ENCODE assay signal across 1 cellular context in the genomic region with DNA sequence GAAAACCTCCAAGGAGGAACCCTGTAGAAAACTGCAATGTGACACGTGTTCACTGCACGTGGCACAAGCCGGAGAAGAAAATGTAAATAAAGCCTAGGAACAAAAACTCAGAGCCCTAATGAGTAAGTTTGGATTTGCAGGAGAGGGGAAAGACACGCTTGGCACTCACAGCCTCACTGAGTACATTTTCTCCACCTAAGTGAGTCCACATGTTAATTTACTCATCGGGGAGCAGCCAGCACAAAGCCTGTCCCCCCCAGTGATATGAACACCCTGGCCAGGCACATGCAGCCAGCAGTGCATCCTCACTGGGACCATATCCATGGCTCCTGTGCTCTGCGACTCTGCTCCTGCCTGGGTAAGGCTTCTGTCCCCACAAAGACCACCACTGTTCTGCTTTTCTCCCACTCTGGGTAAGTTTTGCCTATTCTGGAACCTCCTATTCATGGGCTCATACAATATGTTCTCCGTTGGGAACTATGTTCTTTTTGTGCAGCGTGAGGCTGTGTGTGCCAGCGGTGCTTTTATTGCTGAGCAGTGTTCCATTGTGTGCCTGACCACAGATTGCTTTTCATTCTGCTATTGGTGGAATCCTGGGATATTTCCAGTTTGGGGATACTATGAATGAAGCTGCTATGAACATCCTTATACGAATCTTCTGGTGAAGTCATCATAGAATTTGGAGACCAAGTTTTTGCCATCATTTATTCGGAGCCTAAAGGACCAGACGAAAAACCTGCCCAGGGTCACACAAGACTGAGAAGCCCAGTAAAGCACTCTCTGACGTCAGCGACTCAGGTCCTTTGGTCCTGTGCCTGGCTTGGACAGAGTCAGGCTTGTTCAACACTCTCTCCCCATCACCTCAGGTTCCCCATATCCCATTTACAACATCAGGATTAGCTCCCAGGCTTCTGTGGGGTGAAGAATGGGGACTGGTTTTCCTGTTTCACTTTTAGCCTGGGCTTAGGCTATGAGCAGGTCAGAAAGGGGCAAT.
A peak's percentile ranks its signal among the peaks of the same experiment; 100 is the strongest.
TF ChIP-seq lines count a peak whose summit lies in the region.

No MANE protein-coding gene starts in this region.

TF ChIP-seq in IMR-90, 13 proteins besides CTCF, POLR2A, EP300 and RAD21:
- TF ChIP-seq RFX5 (IDR thresholded peaks at IDR 0.05; ENCODE audit: low read depth, low read length) (no peak), SMC3 (IDR thresholded peaks at IDR 0.05; ENCODE audit: low read depth, low read length) (no peak), ELK1 (IDR thresholded peaks at IDR 0.05; ENCODE audit: borderline replicate concordance, low read depth, low read length) (no peak), CEBPB (IDR thresholded peaks at IDR 0.05; ENCODE audit: low read depth, low read length) (no peak), RCOR1 (IDR thresholded peaks at IDR 0.05; ENCODE audit: insufficient replicate concordance, low read length) (no peak), MXI1 (IDR thresholded peaks at IDR 0.05; ENCODE audit: borderline replicate concordance, low read depth, low read length) (peak; percentile 57; the same call in 1 of the 2 replicates), FOS (IDR thresholded peaks at IDR 0.05; ENCODE audit: low read depth, low read length) (no peak), CHD1 (IDR thresholded peaks at IDR 0.05; ENCODE audit: low read depth, low read length) (no peak), NFE2L2 (IDR thresholded peaks at IDR 0.05; ENCODE audit: low read depth, low read length) (no peak), MAZ (IDR thresholded peaks at IDR 0.05; ENCODE audit: borderline replicate concordance, low read depth, low read length) (no peak), BHLHE40 (IDR thresholded peaks at IDR 0.05; ENCODE audit: low read depth, low read length) (peak; percentile 74), MAFK (IDR thresholded peaks at IDR 0.05; ENCODE audit: low read depth, low read length) (no peak)
- TF ChIP-seq, protein P1, sequence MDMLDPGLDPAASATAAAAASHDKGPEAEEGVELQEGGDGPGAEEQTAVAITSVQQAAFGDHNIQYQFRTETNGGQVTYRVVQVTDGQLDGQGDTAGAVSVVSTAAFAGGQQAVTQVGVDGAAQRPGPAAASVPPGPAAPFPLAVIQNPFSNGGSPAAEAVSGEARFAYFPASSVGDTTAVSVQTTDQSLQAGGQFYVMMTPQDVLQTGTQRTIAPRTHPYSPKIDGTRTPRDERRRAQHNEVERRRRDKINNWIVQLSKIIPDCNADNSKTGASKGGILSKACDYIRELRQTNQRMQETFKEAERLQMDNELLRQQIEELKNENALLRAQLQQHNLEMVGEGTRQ (IDR thresholded peaks at IDR 0.05; ENCODE audit: low read depth, low read length) = peak; percentile 86
